In genomic region chr1:115252585-115252984, GRCh38 we compare ENCODE assay signal across 17 cellular contexts.
"Had no signal": no experiment of that assay in that cellular context is flagged by ENCODE, and none has a peak within 500 bp of the region (broad histone marks: within the 10 kb centered on the region; RNA-seq: fewer than 3 reads in every experiment).

No MANE protein-coding gene starts in this region.

- H3K9me3 ChIP-seq: pancreas, transverse colon, vagina had no signal

- H3K27me3 ChIP-seq: neural progenitor cell, pancreas, transverse colon, vagina had no signal

- H3K27ac ChIP-seq: epithelial cell of prostate, neural progenitor cell, pancreas, vagina had no signal

- H3K4me2 ChIP-seq: neural progenitor cell had no signal

- H3K27me3 Mint-ChIP-seq: dendritic cell treated with granulocyte-macrophage colony-stimulating factor and Interleukin-4, amounts not matched to agents 40 ng/mL and 50 ng/mL, for 4 days; T-helper 17 cell had no signal

- ATAC-seq: T-helper 17 cell had no signal

- H2AFZ ChIP-seq: neural progenitor cell had no signal

- H3K4me1 ChIP-seq: neural progenitor cell, pancreas, transverse colon, vagina had no signal

- H3K4me3 Mint-ChIP-seq: activated CD4-positive, alpha-beta T cell treated with anti-CD3 and anti-CD28 coated beads, Interleukin-2, amount 10 ng/mL, durations not matched to agents 7 days and 5 days; activated naive CD8-positive, alpha-beta T cell; dendritic cell treated with granulocyte-macrophage colony-stimulating factor and Interleukin-4, amounts not matched to agents 40 ng/mL and 50 ng/mL, for 4 days; naive B cell; neural progenitor cell; T-helper 17 cell had no signal

- H3K27ac Mint-ChIP-seq: activated CD4-positive, alpha-beta T cell treated with anti-CD3 and anti-CD28 coated beads, Interleukin-2, amount 10 ng/mL, durations not matched to agents 7 days and 5 days; activated naive CD8-positive, alpha-beta T cell; dendritic cell treated with granulocyte-macrophage colony-stimulating factor and Interleukin-4, amounts not matched to agents 40 ng/mL and 50 ng/mL, for 4 days; naive B cell; neural progenitor cell; T-helper 17 cell had no signal

- H3K4me1 Mint-ChIP-seq: activated CD4-positive, alpha-beta T cell treated with anti-CD3 and anti-CD28 coated beads, Interleukin-2, amount 10 ng/mL, durations not matched to agents 7 days and 5 days; naive B cell; neural progenitor cell; T-helper 17 cell had no signal

- H3K4me3 ChIP-seq: neural progenitor cell, pancreas, transverse colon, vagina had no signal

- H3K9ac ChIP-seq: neural progenitor cell had no signal

- H3K36me3 ChIP-seq: neural progenitor cell, pancreas, transverse colon, vagina had no signal

- H3K36me3 Mint-ChIP-seq: activated naive CD8-positive, alpha-beta T cell; naive B cell; neural progenitor cell had no signal

- DNase-seq: activated CD4-positive, alpha-beta T cell treated with anti-CD3 and anti-CD28 coated beads, Interleukin-2, amount 10 ng/mL, durations not matched to agents 7 days and 5 days; activated CD8-positive, alpha-beta memory T cell treated with anti-CD3 and anti-CD28 coated beads for 24 hours; activated gamma-delta T cell treated with Interleukin-2 at 50 U/mL for 16 hours; cerebellar nuclear complex; head of caudate nucleus; naive B cell; pancreas; stimulated activated CD4-positive, alpha-beta T cell treated with anti-CD3 and anti-CD28 coated beads, Interleukin-4, amount 100 ng/mL, for 24 hours; stimulated activated naive CD4-positive, alpha-beta T cell; substantia nigra; T-helper 17 cell; transverse colon had no signal
